ENCODE assay signal across 8 cellular contexts in genomic region chr11:116193321-116194114, GRCh38.
DNase-seq lines count a peak whose midpoint lies in the region; ATAC-seq and TF ChIP-seq lines count a peak whose summit lies in the region.

No MANE protein-coding gene starts in this region.

- no peak overlapping the region for H3K9ac ChIP-seq in muscle layer of colon (ENCODE audit: low read length)

- 0 to 5% methylated on average over 26 to 31 of the region's 34 CpGs for WGBS in esophagus squamous epithelium, 2 donors

- no peak for ATAC-seq in HG03175 (IDR thresholded peaks at IDR 0.05; ENCODE audit: unreplicated experiment)

- peak in 3 of 6 experiments; percentile 9 to 36 (median 18) for TF ChIP-seq CTCF in esophagus squamous epithelium (IDR thresholded peaks at IDR 0.05)

- intact Hi-C loops in esophagus squamous epithelium (cut with DNase I) = no loop called here

- H3K27me3 ChIP-seq in esophagus squamous epithelium = peaks cover 0 to 18% (median 0%) of the 10 kb centered on the region in 4 donors
- H3K27me3 ChIP-seq in muscle layer of colon (ENCODE audit: control insufficient read depth in 1 of 2, insufficient read depth in 2 of 2, low read length in 2 of 2) = peaks cover 0 to 6% of the 10 kb centered on the region in 2 donors

- TF ChIP-seq POLR2A in esophagus squamous epithelium (IDR thresholded peaks at IDR 0.05) = no peak

- peaks cover 10 to 23% (median 10%) of the 10 kb centered on the region in 3 donors for H3K4me1 ChIP-seq in esophagus squamous epithelium
- H3K4me1 ChIP-seq in muscle layer of colon (ENCODE audit: insufficient read depth, low read length) = peaks cover 12% of the 10 kb centered on the region

- no peaks in the 10 kb centered on the region for H3K36me3 ChIP-seq in esophagus squamous epithelium
- no peaks in the 10 kb centered on the region for H3K36me3 ChIP-seq in muscle layer of colon (ENCODE audit: insufficient read depth, low read length)

- peak; percentile 37 for DNase-seq in COLO668 (lab: John Stamatoyannopoulos, UW; ENCODE audit: unreplicated experiment)
- DNase-seq in NCI-H526 treated with DMSO at 0.1 percent for 48 hours (lab: John Stamatoyannopoulos, UW) = peak; percentile 81
- DNase-seq in esophagus squamous epithelium (lab: John Stamatoyannopoulos, UW) = no peak
- DNase-seq in activated CD8-positive, alpha-beta memory T cell treated with anti-CD3 and anti-CD28 coated beads, Interleukin-2, amount 50 U/mL, for 48 hours = no peak
- no peak for DNase-seq in activated CD8-positive, alpha-beta memory T cell treated with anti-CD3 and anti-CD28 coated beads for 24 hours
- DNase-seq in SKM-1 (lab: John Stamatoyannopoulos, UW; ENCODE audit: unreplicated experiment) = no peak

- H3K27ac ChIP-seq in esophagus squamous epithelium (peak overlapping the region; percentile 45 to 73 (median 60)), muscle layer of colon (ENCODE audit: low read depth, low read length) (no peak overlapping the region)

- H3K4me3 ChIP-seq in esophagus squamous epithelium (peak overlapping the region; percentile 35 to 69 (median 50)), muscle layer of colon (ENCODE audit: low read depth in 1 of 2, low read length in 2 of 2) (peak overlapping the region; percentile 49 to 50)

- no peaks in the 10 kb centered on the region for H3K9me3 ChIP-seq in esophagus squamous epithelium
- H3K9me3 ChIP-seq in muscle layer of colon (ENCODE audit: low read length) = no peaks in the 10 kb centered on the region

Comparison
In these comparisons a context has a peak if more than half of its experiments do, and no peak if none do; other contexts are left out.
1. DNase-seq: peak in COLO668 (single experiment) and NCI-H526 treated with DMSO at 0.1 percent for 48 hours (single experiment); none in esophagus squamous epithelium (single experiment), activated CD8-positive, alpha-beta memory T cell treated with anti-CD3 and anti-CD28 coated beads, Interleukin-2, amount 50 U/mL, for 48 hours (single experiment), activated CD8-positive, alpha-beta memory T cell treated with anti-CD3 and anti-CD28 coated beads for 24 hours (single experiment) and SKM-1 (single experiment).